In the genomic region with DNA sequence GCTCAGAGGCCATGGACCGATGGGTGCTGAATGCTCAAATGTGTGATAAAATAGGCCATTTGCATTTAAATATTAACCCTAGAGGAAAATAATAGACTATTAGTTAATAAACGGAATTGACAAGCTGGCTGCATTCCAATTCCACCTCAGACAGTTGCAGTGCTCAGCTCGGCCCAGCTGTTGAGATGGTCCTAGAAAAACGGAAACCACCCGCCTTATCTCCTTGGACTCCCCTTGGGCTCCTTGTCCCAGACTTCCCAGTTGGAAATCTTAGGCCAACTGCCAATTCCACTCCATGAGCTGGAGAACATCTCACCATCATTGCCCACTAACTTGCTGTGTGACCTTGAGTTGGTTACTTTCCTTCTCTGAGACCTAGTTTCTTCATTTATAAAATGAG, we compare ENCODE assay signal across 1 cellular context.
TF ChIP-seq lines count a peak whose summit lies in the region.

No MANE protein-coding gene starts in this region.

TF ChIP-seq in K562, 482 proteins besides CTCF, POLR2A, EP300 and RAD21:
- TF ChIP-seq ZNF696 (CRISPR knock-in tag; conservative IDR thresholded peaks at IDR 0.05) (no peak), NFIC (IDR thresholded peaks at IDR 0.05) (0 out of 2 replicates have a peak, but pooled peaks have one; percentile 40), PCBP2 (IDR thresholded peaks at IDR 0.05; ENCODE audit: low read depth, low read length, poor library complexity, severe bottlenecking) (no peak), NR3C1 (CRISPR knock-in tag; IDR thresholded peaks at IDR 0.05) (no peak), SMARCE1 (IDR thresholded peaks at IDR 0.05) (no peak), ZFP36 (IDR thresholded peaks at IDR 0.05; ENCODE audit: low read depth, low read length, partially characterized antibody) (peak; percentile 34), L3MBTL2 (IDR thresholded peaks at IDR 0.05) (no peak), HDAC8 (tag; IDR thresholded peaks at IDR 0.05) (no peak), SRSF3 (IDR thresholded peaks at IDR 0.05; ENCODE audit: insufficient read depth, low read length) (no peak), KLF10 (CRISPR knock-in tag; IDR thresholded peaks at IDR 0.05) (no peak), TCF3 (CRISPR knock-in tag; IDR thresholded peaks at IDR 0.05) (no peak), NCOA1 (IDR thresholded peaks at IDR 0.05; ENCODE audit: low read depth) (no peak)
- TF ChIP-seq, protein P1, sequence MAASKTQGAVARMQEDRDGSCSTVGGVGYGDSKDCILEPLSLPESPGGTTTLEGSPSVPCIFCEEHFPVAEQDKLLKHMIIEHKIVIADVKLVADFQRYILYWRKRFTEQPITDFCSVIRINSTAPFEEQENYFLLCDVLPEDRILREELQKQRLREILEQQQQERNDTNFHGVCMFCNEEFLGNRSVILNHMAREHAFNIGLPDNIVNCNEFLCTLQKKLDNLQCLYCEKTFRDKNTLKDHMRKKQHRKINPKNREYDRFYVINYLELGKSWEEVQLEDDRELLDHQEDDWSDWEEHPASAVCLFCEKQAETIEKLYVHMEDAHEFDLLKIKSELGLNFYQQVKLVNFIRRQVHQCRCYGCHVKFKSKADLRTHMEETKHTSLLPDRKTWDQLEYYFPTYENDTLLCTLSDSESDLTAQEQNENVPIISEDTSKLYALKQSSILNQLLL (CRISPR knock-in tag; IDR thresholded peaks at IDR 0.05; ENCODE audit: borderline replicate concordance), result no peak
- TF ChIP-seq, protein P2, sequence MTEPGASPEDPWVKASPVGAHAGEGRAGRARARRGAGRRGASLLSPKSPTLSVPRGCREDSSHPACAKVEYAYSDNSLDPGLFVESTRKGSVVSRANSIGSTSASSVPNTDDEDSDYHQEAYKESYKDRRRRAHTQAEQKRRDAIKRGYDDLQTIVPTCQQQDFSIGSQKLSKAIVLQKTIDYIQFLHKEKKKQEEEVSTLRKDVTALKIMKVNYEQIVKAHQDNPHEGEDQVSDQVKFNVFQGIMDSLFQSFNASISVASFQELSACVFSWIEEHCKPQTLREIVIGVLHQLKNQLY (CRISPR knock-in tag; conservative IDR thresholded peaks at IDR 0.05), result no peak
- TF ChIP-seq, protein P3, sequence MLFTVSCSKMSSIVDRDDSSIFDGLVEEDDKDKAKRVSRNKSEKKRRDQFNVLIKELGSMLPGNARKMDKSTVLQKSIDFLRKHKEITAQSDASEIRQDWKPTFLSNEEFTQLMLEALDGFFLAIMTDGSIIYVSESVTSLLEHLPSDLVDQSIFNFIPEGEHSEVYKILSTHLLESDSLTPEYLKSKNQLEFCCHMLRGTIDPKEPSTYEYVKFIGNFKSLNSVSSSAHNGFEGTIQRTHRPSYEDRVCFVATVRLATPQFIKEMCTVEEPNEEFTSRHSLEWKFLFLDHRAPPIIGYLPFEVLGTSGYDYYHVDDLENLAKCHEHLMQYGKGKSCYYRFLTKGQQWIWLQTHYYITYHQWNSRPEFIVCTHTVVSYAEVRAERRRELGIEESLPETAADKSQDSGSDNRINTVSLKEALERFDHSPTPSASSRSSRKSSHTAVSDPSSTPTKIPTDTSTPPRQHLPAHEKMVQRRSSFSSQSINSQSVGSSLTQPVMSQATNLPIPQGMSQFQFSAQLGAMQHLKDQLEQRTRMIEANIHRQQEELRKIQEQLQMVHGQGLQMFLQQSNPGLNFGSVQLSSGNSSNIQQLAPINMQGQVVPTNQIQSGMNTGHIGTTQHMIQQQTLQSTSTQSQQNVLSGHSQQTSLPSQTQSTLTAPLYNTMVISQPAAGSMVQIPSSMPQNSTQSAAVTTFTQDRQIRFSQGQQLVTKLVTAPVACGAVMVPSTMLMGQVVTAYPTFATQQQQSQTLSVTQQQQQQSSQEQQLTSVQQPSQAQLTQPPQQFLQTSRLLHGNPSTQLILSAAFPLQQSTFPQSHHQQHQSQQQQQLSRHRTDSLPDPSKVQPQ (CRISPR knock-in tag; IDR thresholded peaks at IDR 0.05; ENCODE audit: borderline replicate concordance), result no peak
- TF ChIP-seq, protein P4, sequence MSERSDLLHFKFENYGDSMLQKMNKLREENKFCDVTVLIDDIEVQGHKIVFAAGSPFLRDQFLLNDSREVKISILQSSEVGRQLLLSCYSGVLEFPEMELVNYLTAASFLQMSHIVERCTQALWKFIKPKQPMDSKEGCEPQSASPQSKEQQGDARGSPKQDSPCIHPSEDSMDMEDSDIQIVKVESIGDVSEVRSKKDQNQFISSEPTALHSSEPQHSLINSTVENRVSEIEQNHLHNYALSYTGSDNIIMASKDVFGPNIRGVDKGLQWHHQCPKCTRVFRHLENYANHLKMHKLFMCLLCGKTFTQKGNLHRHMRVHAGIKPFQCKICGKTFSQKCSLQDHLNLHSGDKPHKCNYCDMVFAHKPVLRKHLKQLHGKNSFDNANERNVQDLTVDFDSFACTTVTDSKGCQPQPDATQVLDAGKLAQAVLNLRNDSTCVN (CRISPR knock-in tag; IDR thresholded peaks at IDR 0.05), result no peak
- TF ChIP-seq, protein P5, sequence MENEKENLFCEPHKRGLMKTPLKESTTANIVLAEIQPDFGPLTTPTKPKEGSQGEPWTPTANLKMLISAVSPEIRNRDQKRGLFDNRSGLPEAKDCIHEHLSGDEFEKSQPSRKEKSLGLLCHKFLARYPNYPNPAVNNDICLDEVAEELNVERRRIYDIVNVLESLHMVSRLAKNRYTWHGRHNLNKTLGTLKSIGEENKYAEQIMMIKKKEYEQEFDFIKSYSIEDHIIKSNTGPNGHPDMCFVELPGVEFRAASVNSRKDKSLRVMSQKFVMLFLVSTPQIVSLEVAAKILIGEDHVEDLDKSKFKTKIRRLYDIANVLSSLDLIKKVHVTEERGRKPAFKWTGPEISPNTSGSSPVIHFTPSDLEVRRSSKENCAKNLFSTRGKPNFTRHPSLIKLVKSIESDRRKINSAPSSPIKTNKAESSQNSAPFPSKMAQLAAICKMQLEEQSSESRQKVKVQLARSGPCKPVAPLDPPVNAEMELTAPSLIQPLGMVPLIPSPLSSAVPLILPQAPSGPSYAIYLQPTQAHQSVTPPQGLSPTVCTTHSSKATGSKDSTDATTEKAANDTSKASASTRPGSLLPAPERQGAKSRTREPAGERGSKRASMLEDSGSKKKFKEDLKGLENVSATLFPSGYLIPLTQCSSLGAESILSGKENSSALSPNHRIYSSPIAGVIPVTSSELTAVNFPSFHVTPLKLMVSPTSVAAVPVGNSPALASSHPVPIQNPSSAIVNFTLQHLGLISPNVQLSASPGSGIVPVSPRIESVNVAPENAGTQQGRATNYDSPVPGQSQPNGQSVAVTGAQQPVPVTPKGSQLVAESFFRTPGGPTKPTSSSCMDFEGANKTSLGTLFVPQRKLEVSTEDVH (IDR thresholded peaks at IDR 0.05; ENCODE audit: low read depth, partially characterized antibody), result no peak
TF ChIP-seq in K562: peak in this region for 2.
